In genomic region chr2:70090706-70091334, GRCh38 we compare ENCODE assay signal across 12 cellular contexts. TPM values are rescaled to one million over a fixed set of nuclear protein-coding genes. Genes with fewer than 3 reads are reported as not detected.
DNase-seq lines count a peak whose midpoint lies in the region; ATAC-seq and TF ChIP-seq lines count a peak whose summit lies in the region.
"Had no signal": no experiment of that assay in that cellular context is flagged by ENCODE, and none has a peak within 500 bp of the region (broad histone marks: within the 10 kb centered on the region; RNA-seq: fewer than 3 reads in every experiment).

No MANE protein-coding gene starts in this region.

- no peaks in the 10 kb centered on the region for H3K9me3 Mint-ChIP-seq in activated naive CD4-positive, alpha-beta T cell treated with anti-CD3 and anti-CD28 coated beads, Interleukin-2, amount 10 ng/mL, durations not matched to agents 7 days and 5 days
- H3K9me3 Mint-ChIP-seq in activated naive CD8-positive, alpha-beta T cell (ENCODE audit: low read depth) = no peaks in the 10 kb centered on the region

- no peak overlapping the region for H2AFZ ChIP-seq in mesenchymal stem cell (ENCODE audit: low read depth, low read length)

- peak overlapping the region; percentile 98 for H3K4me3 Mint-ChIP-seq in activated naive CD4-positive, alpha-beta T cell treated with anti-CD3 and anti-CD28 coated beads, Interleukin-2, amount 10 ng/mL, durations not matched to agents 7 days and 5 days
- H3K4me3 Mint-ChIP-seq in activated naive CD8-positive, alpha-beta T cell = peak overlapping the region; percentile 99

- no peak overlapping the region for H2BK15ac ChIP-seq in mesenchymal stem cell (ENCODE audit: low read depth, poor library complexity, severe bottlenecking)

- no peak overlapping the region for H4K91ac ChIP-seq in mesenchymal stem cell (ENCODE audit: low read length)

- H3K9me3 ChIP-seq in mesenchymal stem cell (ENCODE audit: control insufficient read depth, low read length) (no peaks in the 10 kb centered on the region), tibial nerve (no peaks in the 10 kb centered on the region)
- H3K9me3 ChIP-seq: MG63 had no signal

- peaks cover 60% of the 10 kb centered on the region for H3K4me1 Mint-ChIP-seq in activated naive CD4-positive, alpha-beta T cell treated with anti-CD3 and anti-CD28 coated beads, Interleukin-2, amount 10 ng/mL, durations not matched to agents 7 days and 5 days
- H3K4me1 Mint-ChIP-seq in activated naive CD8-positive, alpha-beta T cell (ENCODE audit: low read depth) = peaks cover 53% of the 10 kb centered on the region

- H3K18ac ChIP-seq in mesenchymal stem cell (ENCODE audit: low read depth in 1 of 2, low read length in 2 of 2) = no peak overlapping the region

- H2BK120ac ChIP-seq in mesenchymal stem cell (ENCODE audit: low read depth, low read length) = no peak overlapping the region

- no peak overlapping the region for H3K23ac ChIP-seq in mesenchymal stem cell (ENCODE audit: low read length in 2 of 2)

- H3K36me3 Mint-ChIP-seq in activated naive CD4-positive, alpha-beta T cell treated with anti-CD3 and anti-CD28 coated beads, Interleukin-2, amount 10 ng/mL, durations not matched to agents 7 days and 5 days = peaks cover 57% of the 10 kb centered on the region
- H3K36me3 Mint-ChIP-seq in activated naive CD8-positive, alpha-beta T cell = peaks cover 27% of the 10 kb centered on the region

- H3K27me3 ChIP-seq in mesenchymal stem cell (ENCODE audit: control insufficient read depth in 1 of 2, insufficient read depth in 1 of 2, low read length in 2 of 2) (no peaks in the 10 kb centered on the region), tibial nerve (no peaks in the 10 kb centered on the region)
- H3K27me3 ChIP-seq: MG63 had no signal

- H3K79me1 ChIP-seq in mesenchymal stem cell (replicated peaks; ENCODE audit: low read length, poor library complexity, severe bottlenecking) = peaks cover 1% of the 10 kb centered on the region

- H3K27me3 Mint-ChIP-seq in activated naive CD4-positive, alpha-beta T cell treated with anti-CD3 and anti-CD28 coated beads, Interleukin-2, amount 10 ng/mL, durations not matched to agents 7 days and 5 days = peaks cover 4% of the 10 kb centered on the region
- no peaks in the 10 kb centered on the region for H3K27me3 Mint-ChIP-seq in activated naive CD8-positive, alpha-beta T cell

- H3K9ac ChIP-seq in mesenchymal stem cell (ENCODE audit: low read length) = peak overlapping the region; percentile 100

- no peak overlapping the region for H2BK12ac ChIP-seq in mesenchymal stem cell (ENCODE audit: low read length in 2 of 2)

- H3K27ac ChIP-seq in mesenchymal stem cell (ENCODE audit: low read length, poor library complexity, severe bottlenecking) (peak overlapping the region; percentile 10), tibial nerve (peak overlapping the region; percentile 98 to 100 (median 100))

- TF ChIP-seq CTCF in tibial nerve (IDR thresholded peaks at IDR 0.05) = no peak

- no peak overlapping the region for H4K8ac ChIP-seq in mesenchymal stem cell (ENCODE audit: low read length)

- peak overlapping the region; percentile 32 for H2AK5ac ChIP-seq in mesenchymal stem cell (ENCODE audit: low read length, severe bottlenecking)

- no peak for DNase-seq in activated naive CD4-positive, alpha-beta T cell treated with anti-CD3 and anti-CD28 coated beads, Interleukin-2, amount 10 ng/mL, durations not matched to agents 7 days and 5 days
- DNase-seq in activated naive CD4-positive, alpha-beta T cell treated with Interleukin-2 at 50 U/mL for 16 hours = no peak
- no peak for DNase-seq in mesenchymal stem cell
- DNase-seq in tibial nerve (ENCODE audit: low spot score in 2 of 2) = no peak
- DNase-seq in NCI-H1694 treated with DMSO at 0.1 percent for 48 hours (lab: John Stamatoyannopoulos, UW) = no peak
- DNase-seq in HPDE6-E6E7 (ENCODE audit: extremely low spot score) = no peak
- DNase-seq: activated CD4-positive, alpha-beta T cell treated with anti-CD3 and anti-CD28 coated beads, Interleukin-2, amount 50 U/mL, for 4 hours; effector CD4-positive, alpha-beta T cell; MG63; posterior cingulate gyrus had no signal

- no peak overlapping the region for H3K4ac ChIP-seq in mesenchymal stem cell (ENCODE audit: low read depth in 1 of 2, low read length in 2 of 2)

- H3K14ac ChIP-seq in mesenchymal stem cell (ENCODE audit: low read length in 2 of 2) = no peak overlapping the region

- peaks cover 6% of the 10 kb centered on the region for H3K4me1 ChIP-seq in mesenchymal stem cell (ENCODE audit: control insufficient read depth, insufficient read depth, low read depth, low read length)
- H3K4me1 ChIP-seq in tibial nerve = peaks cover 0 to 58% (median 30%) of the 10 kb centered on the region in 4 donors

- CTCF ChIA-PET in activated naive CD4-positive, alpha-beta T cell treated with anti-CD3 and anti-CD28 coated beads, Interleukin-2, amount 10 ng/mL, durations not matched to agents 7 days and 5 days (lab: Charles Lee) = interaction anchor here (0.9 kb wide), 3 partner anchors 20 to 50 kb away, joined by 3 to 6 read pairs (median 3); no protein-coding TSS in a partner anchor

- TF ChIP-seq POLR2A in tibial nerve (IDR thresholded peaks at IDR 0.05) = no peak

- H3K27ac Mint-ChIP-seq in activated naive CD4-positive, alpha-beta T cell treated with anti-CD3 and anti-CD28 coated beads, Interleukin-2, amount 10 ng/mL, durations not matched to agents 7 days and 5 days = peak overlapping the region; percentile 100
- peak overlapping the region; percentile 99 for H3K27ac Mint-ChIP-seq in activated naive CD8-positive, alpha-beta T cell

- H2BK5ac ChIP-seq in mesenchymal stem cell (ENCODE audit: low read depth, low read length, poor library complexity, severe bottlenecking) = no peak overlapping the region

- no peak for TF ChIP-seq EP300 in tibial nerve (IDR thresholded peaks at IDR 0.05)

- WGBS in mesenchymal stem cell = 95% methylated on average over 4 of the region's 4 CpGs
- WGBS in tibial nerve, 2 donors = 88 to 95% methylated on average over 4 of the region's 4 CpGs

- no peak for ATAC-seq in HG02571 (IDR thresholded peaks at IDR 0.05; ENCODE audit: unreplicated experiment)

- H3K4me2 ChIP-seq in mesenchymal stem cell (ENCODE audit: low read length, poor library complexity, severe bottlenecking) = no peak overlapping the region

- H3K4me3 ChIP-seq in mesenchymal stem cell (ENCODE audit: insufficient read depth in 1 of 2, low read depth in 1 of 2, low read length in 2 of 2) (peak overlapping the region in 1 of 2 experiments; percentile 93), tibial nerve (no peak overlapping the region)
- H3K4me3 ChIP-seq: MG63 had no signal

- H3K36me3 ChIP-seq in mesenchymal stem cell (ENCODE audit: control insufficient read depth in 1 of 2, insufficient read depth in 2 of 2, low read depth in 1 of 2, low read length in 2 of 2) (peaks cover 7 to 25% of the 10 kb centered on the region in 2 experiments), tibial nerve (peaks cover 0 to 24% (median 0%) of the 10 kb centered on the region in 3 donors)

RNA-seq across cellular contexts. Expression of gene PCBP1, which starts 3.5 kb away (rescaled TPM):
- polyA plus RNA-seq in mesenchymal stem cell (2013, experiment 1 of 2) = 232 TPM
- 289 TPM for polyA plus RNA-seq in mesenchymal stem cell (2013, experiment 2 of 2)
- total RNA-seq in tibial nerve = 100 to 1,000 TPM; 157 to 203 (median 188) TPM
